Comparison of ENCODE assay signal across 25 cellular contexts in the genomic region with DNA sequence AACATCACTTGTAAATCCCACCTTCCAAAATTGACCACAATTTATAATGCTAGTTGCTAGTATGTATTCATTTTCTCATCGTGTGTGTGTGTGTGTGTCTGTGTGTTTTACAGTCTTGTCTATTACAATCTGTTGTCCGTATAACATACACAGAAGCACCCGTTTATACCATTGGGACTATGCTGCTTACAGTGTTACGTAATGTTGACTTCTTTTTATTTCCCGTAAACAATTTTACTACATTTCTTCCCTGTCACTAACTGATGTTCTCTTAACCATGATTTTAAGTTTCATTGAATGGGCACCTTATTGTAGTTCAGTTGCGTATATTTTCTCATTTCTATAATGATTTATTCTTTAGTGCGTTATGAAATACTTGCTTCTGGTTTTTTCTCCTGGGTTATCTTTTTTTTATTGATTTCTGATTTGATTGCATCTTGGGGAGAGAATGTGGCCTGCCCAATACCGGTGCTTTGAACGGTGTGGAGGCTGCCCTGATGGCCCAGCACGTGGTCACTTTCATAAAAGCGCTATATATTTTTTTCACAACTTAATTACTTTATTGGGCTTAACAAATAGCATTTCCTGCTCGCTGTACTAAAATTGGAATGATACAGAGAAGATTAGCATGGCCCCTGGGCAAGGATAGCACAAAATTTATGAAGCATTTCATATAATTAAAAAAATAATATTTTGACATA. TPM values are rescaled to one million over a fixed set of nuclear protein-coding genes. Genes with fewer than 3 reads are reported as not detected.
DNase-seq lines count a peak whose midpoint lies in the region; ATAC-seq, FAIRE-seq and TF ChIP-seq lines count a peak whose summit lies in the region.
"Had no signal": no experiment of that assay in that cellular context is flagged by ENCODE, and none has a peak within 500 bp of the region (broad histone marks: within the 10 kb centered on the region; RNA-seq: fewer than 3 reads in every experiment).

No MANE protein-coding gene starts in this region.

- no peaks in the 10 kb centered on the region for H3K9me3 ChIP-seq in mucosa of descending colon
- H3K9me3 ChIP-seq: A549, BE2C had no signal

- FAIRE-seq in HTR-8/SVneo (lab: Jason Lieb, UNC) = peak; percentile 58
- FAIRE-seq: A549, D721Med, GM12891, GM18507, H54 had no signal

- H3K4me3 ChIP-seq in mucosa of descending colon = no peak overlapping the region
- H3K4me3 ChIP-seq: A549; BLaER1 treated with 17β-estradiol and CSF1 and Interleukin-3, amounts not matched to agents 10 nM and 100 nM; HAP-1 had no signal

- intact Hi-C loops in mucosa of descending colon (cut with DNase I, micrococcal nuclease) = no loop called here

- no peaks in the 10 kb centered on the region for H3K36me3 ChIP-seq in mucosa of descending colon (ENCODE audit: low read depth)
- H3K36me3 ChIP-seq: BE2C, HAP-1 had no signal

- peak overlapping the region; percentile 25 for H3K27ac ChIP-seq in VCaP
- H3K27ac ChIP-seq: A549; BLaER1 treated with 17β-estradiol and CSF1 and Interleukin-3, amounts not matched to agents 10 nM and 100 nM had no signal

- H3K4me1 ChIP-seq in mucosa of descending colon (ENCODE audit: low read depth) = peaks cover 10% of the 10 kb centered on the region
- H3K4me1 ChIP-seq: A549, BE2C, HAP-1 had no signal

- peak; percentile 71 for ATAC-seq in mucosa of descending colon
- ATAC-seq in GM21526 (IDR thresholded peaks at IDR 0.05; ENCODE audit: low FRiP score, unreplicated experiment) = no peak
- ATAC-seq: A549 had no signal

- peak; percentile 14 for DNase-seq in NCI-H526 treated with DMSO at 0.1 percent for 48 hours (lab: John Stamatoyannopoulos, UW)
- DNase-seq in NCI-H526 (lab: John Stamatoyannopoulos, UW) = no peak
- DNase-seq in HTR-8/SVneo (ENCODE audit: insufficient read length, low spot score) = no peak
- no peak for DNase-seq in mucosa of descending colon
- DNase-seq in cerebellar nuclear complex (lab: John Stamatoyannopoulos, UW) = no peak
- DNase-seq: 8988T; ACHN; AML-193; BE2C; CD4-positive, alpha-beta T cell; CD8-positive, alpha-beta memory T cell; DMS 273 treated with DMSO at 0.1 percent for 48 hours; DMS79 treated with DMSO at 0.1 percent for 48 hours; GF-D8; GOT3; HFFc6 had no signal

- TF ChIP-seq CTCF in VCaP (conservative IDR thresholded peaks at IDR 0.05) = no peak
- no peak for TF ChIP-seq CTCF in mucosa of descending colon (IDR thresholded peaks at IDR 0.05)

RNA-seq across cellular contexts. Expression of gene ASB1, which starts 14.5 kb away (rescaled TPM):
- 10 to 100 TPM; 23.5 to 41.7 (median 24.6) TPM for total RNA-seq in mucosa of descending colon
